1 cellular context compared by ENCODE assay signal in genomic region chr12:120261951-120262851, GRCh38.
TF ChIP-seq lines count a peak whose summit lies in the region.

No MANE protein-coding gene starts in this region.

TF ChIP-seq in K562, 482 proteins besides CTCF, POLR2A, EP300 and RAD21:
- TF ChIP-seq ETS1 (conservative IDR thresholded peaks at IDR 0.05; ENCODE audit: control insufficient read depth, low read depth, low read length) = no peak
- no peak for TF ChIP-seq AFF1 (IDR thresholded peaks at IDR 0.05; ENCODE audit: low read depth in 1 of 2, partially characterized antibody in 2 of 2)
- peak; percentile 92 for TF ChIP-seq HMBOX1 (IDR thresholded peaks at IDR 0.05)
- no peak for TF ChIP-seq ZFP36 (IDR thresholded peaks at IDR 0.05; ENCODE audit: low read depth, low read length, partially characterized antibody)
- TF ChIP-seq CBFA2T3 (IDR thresholded peaks at IDR 0.05) = peak; percentile 26; the same call in 1 of the 2 replicates
- TF ChIP-seq ZNF644 (tag; IDR thresholded peaks at IDR 0.05; ENCODE audit: low read depth) = no peak
- no peak for TF ChIP-seq ZNF766 (CRISPR knock-in tag; conservative IDR thresholded peaks at IDR 0.05)
- no peak for TF ChIP-seq SETDB1 (IDR thresholded peaks at IDR 0.05; ENCODE audit: low read length)
- no peak for TF ChIP-seq ZNF12 (CRISPR knock-in tag; IDR thresholded peaks at IDR 0.05)
TF ChIP-seq in K562: peak in this region for 2.
